Comparison of ENCODE assay signal across 1 cellular context in the genomic region with DNA sequence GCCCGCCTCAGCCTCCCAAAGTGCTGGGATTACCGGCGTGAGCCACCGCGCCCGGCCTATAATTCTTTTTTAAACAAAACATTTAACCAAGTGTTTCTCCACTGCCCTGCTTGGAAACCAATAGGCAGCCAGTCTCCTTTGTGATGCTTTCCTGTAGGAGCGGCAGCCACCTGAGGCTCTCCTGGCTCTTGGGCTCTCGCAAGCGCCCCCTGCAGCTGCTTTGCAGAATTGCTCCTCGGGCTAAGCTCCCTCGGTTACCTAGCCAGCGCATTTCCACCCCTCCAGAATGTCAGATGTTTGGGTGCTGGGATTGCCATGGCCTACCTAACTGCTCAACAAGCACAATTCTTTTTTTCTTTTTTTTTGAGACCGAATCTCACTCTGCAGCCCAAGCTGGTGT.
TF ChIP-seq lines count a peak whose summit lies in the region.

No MANE protein-coding gene starts in this region.

TF ChIP-seq in H1, 55 proteins besides CTCF, POLR2A, EP300 and RAD21:
- TF ChIP-seq SAP30 (IDR thresholded peaks at IDR 0.05; ENCODE audit: insufficient read depth, insufficient replicate concordance, low read length): no peak
- no peak for TF ChIP-seq SRF (IDR thresholded peaks at IDR 0.05; ENCODE audit: low read depth, low read length)
- no peak for TF ChIP-seq CHD1 (IDR thresholded peaks at IDR 0.05; ENCODE audit: low read depth, low read length)
- no peak for TF ChIP-seq HDAC2 (IDR thresholded peaks at IDR 0.05; ENCODE audit: borderline replicate concordance in 1 of 2, low read depth in 2 of 2, low read length in 2 of 2)
- TF ChIP-seq, protein P1, sequence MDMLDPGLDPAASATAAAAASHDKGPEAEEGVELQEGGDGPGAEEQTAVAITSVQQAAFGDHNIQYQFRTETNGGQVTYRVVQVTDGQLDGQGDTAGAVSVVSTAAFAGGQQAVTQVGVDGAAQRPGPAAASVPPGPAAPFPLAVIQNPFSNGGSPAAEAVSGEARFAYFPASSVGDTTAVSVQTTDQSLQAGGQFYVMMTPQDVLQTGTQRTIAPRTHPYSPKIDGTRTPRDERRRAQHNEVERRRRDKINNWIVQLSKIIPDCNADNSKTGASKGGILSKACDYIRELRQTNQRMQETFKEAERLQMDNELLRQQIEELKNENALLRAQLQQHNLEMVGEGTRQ (IDR thresholded peaks at IDR 0.05; ENCODE audit: low read length): peak; percentile 60
- no peak for TF ChIP-seq EZH2 (IDR thresholded peaks at IDR 0.05; ENCODE audit: low read depth, low read length, severe bottlenecking)
- no peak for TF ChIP-seq TAF7 (optimal IDR thresholded peaks at IDR 0.05; ENCODE audit: borderline replicate concordance, low read depth, low read length)
- no peak for TF ChIP-seq TAF1 (IDR thresholded peaks at IDR 0.05; ENCODE audit: low read depth, low read length)
- TF ChIP-seq CEBPB (IDR thresholded peaks at IDR 0.05; ENCODE audit: low read depth, low read length): no peak
- no peak for TF ChIP-seq SP1 (IDR thresholded peaks at IDR 0.05; ENCODE audit: low read depth, low read length)
- TF ChIP-seq SIN3A (conservative IDR thresholded peaks at IDR 0.05 in 1 of 2, IDR thresholded peaks at IDR 0.05 in 1 of 2; ENCODE audit: low read depth in 1 of 2, low read length in 2 of 2): peak in 1 of 2 experiments; percentile 52; a peak in 1 of 4 replicates
- peak; percentile 53; the same call in 1 of the 2 replicates for TF ChIP-seq YY1 (IDR thresholded peaks at IDR 0.05; ENCODE audit: low read depth, low read length)
- TF ChIP-seq JUN (IDR thresholded peaks at IDR 0.05; ENCODE audit: low read depth, low read length): no peak
- no peak for TF ChIP-seq TBP (IDR thresholded peaks at IDR 0.05; ENCODE audit: low read depth, low read length)
- TF ChIP-seq JUND (IDR thresholded peaks at IDR 0.05; ENCODE audit: low read length): no peak
- no peak for TF ChIP-seq SUZ12 (IDR thresholded peaks at IDR 0.05; ENCODE audit: low read length)
- no peak for TF ChIP-seq ASH2L (IDR thresholded peaks at IDR 0.05; ENCODE audit: low read length)
- TF ChIP-seq POU5F1 (IDR thresholded peaks at IDR 0.05; ENCODE audit: low read depth, low read length): no peak
- TF ChIP-seq, protein P2, sequence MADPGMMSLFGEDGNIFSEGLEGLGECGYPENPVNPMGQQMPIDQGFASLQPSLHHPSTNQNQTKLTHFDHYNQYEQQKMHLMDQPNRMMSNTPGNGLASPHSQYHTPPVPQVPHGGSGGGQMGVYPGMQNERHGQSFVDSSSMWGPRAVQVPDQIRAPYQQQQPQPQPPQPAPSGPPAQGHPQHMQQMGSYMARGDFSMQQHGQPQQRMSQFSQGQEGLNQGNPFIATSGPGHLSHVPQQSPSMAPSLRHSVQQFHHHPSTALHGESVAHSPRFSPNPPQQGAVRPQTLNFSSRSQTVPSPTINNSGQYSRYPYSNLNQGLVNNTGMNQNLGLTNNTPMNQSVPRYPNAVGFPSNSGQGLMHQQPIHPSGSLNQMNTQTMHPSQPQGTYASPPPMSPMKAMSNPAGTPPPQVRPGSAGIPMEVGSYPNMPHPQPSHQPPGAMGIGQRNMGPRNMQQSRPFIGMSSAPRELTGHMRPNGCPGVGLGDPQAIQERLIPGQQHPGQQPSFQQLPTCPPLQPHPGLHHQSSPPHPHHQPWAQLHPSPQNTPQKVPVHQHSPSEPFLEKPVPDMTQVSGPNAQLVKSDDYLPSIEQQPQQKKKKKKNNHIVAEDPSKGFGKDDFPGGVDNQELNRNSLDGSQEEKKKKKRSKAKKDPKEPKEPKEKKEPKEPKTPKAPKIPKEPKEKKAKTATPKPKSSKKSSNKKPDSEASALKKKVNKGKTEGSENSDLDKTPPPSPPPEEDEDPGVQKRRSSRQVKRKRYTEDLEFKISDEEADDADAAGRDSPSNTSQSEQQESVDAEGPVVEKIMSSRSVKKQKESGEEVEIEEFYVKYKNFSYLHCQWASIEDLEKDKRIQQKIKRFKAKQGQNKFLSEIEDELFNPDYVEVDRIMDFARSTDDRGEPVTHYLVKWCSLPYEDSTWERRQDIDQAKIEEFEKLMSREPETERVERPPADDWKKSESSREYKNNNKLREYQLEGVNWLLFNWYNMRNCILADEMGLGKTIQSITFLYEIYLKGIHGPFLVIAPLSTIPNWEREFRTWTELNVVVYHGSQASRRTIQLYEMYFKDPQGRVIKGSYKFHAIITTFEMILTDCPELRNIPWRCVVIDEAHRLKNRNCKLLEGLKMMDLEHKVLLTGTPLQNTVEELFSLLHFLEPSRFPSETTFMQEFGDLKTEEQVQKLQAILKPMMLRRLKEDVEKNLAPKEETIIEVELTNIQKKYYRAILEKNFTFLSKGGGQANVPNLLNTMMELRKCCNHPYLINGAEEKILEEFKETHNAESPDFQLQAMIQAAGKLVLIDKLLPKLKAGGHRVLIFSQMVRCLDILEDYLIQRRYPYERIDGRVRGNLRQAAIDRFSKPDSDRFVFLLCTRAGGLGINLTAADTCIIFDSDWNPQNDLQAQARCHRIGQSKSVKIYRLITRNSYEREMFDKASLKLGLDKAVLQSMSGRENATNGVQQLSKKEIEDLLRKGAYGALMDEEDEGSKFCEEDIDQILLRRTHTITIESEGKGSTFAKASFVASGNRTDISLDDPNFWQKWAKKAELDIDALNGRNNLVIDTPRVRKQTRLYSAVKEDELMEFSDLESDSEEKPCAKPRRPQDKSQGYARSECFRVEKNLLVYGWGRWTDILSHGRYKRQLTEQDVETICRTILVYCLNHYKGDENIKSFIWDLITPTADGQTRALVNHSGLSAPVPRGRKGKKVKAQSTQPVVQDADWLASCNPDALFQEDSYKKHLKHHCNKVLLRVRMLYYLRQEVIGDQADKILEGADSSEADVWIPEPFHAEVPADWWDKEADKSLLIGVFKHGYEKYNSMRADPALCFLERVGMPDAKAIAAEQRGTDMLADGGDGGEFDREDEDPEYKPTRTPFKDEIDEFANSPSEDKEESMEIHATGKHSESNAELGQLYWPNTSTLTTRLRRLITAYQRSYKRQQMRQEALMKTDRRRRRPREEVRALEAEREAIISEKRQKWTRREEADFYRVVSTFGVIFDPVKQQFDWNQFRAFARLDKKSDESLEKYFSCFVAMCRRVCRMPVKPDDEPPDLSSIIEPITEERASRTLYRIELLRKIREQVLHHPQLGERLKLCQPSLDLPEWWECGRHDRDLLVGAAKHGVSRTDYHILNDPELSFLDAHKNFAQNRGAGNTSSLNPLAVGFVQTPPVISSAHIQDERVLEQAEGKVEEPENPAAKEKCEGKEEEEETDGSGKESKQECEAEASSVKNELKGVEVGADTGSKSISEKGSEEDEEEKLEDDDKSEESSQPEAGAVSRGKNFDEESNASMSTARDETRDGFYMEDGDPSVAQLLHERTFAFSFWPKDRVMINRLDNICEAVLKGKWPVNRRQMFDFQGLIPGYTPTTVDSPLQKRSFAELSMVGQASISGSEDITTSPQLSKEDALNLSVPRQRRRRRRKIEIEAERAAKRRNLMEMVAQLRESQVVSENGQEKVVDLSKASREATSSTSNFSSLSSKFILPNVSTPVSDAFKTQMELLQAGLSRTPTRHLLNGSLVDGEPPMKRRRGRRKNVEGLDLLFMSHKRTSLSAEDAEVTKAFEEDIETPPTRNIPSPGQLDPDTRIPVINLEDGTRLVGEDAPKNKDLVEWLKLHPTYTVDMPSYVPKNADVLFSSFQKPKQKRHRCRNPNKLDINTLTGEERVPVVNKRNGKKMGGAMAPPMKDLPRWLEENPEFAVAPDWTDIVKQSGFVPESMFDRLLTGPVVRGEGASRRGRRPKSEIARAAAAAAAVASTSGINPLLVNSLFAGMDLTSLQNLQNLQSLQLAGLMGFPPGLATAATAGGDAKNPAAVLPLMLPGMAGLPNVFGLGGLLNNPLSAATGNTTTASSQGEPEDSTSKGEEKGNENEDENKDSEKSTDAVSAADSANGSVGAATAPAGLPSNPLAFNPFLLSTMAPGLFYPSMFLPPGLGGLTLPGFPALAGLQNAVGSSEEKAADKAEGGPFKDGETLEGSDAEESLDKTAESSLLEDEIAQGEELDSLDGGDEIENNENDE (IDR thresholded peaks at IDR 0.05; ENCODE audit: insufficient replicate concordance, low read length): no peak
- TF ChIP-seq, protein P3, sequence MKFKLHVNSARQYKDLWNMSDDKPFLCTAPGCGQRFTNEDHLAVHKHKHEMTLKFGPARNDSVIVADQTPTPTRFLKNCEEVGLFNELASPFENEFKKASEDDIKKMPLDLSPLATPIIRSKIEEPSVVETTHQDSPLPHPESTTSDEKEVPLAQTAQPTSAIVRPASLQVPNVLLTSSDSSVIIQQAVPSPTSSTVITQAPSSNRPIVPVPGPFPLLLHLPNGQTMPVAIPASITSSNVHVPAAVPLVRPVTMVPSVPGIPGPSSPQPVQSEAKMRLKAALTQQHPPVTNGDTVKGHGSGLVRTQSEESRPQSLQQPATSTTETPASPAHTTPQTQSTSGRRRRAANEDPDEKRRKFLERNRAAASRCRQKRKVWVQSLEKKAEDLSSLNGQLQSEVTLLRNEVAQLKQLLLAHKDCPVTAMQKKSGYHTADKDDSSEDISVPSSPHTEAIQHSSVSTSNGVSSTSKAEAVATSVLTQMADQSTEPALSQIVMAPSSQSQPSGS (IDR thresholded peaks at IDR 0.05; ENCODE audit: low read length): no peak
- no peak for TF ChIP-seq BACH1 (IDR thresholded peaks at IDR 0.05; ENCODE audit: low read length)
- peak; percentile 22; the same call in 1 of the 2 replicates for TF ChIP-seq CREB1 (IDR thresholded peaks at IDR 0.05)
- no peak for TF ChIP-seq SP2 (IDR thresholded peaks at IDR 0.05; ENCODE audit: low read length)
